Comparison of ENCODE assay signal across 25 cellular contexts in genomic region chr6:36200998-36201596, GRCh38. TPM values are rescaled to one million over a fixed set of nuclear protein-coding genes. Genes with fewer than 3 reads are reported as not detected.
DNase-seq lines count a peak whose midpoint lies in the region; ATAC-seq, FAIRE-seq and TF ChIP-seq lines count a peak whose summit lies in the region.
"Had no signal": no experiment of that assay in that cellular context is flagged by ENCODE, and none has a peak within 500 bp of the region (broad histone marks: within the 10 kb centered on the region; RNA-seq: fewer than 3 reads in every experiment).

No MANE protein-coding gene starts in this region.

- H3K36me3 Mint-ChIP-seq in IgD-negative memory B cell = no peaks in the 10 kb centered on the region
- peaks cover 22% of the 10 kb centered on the region for H3K36me3 Mint-ChIP-seq in effector memory CD8-positive, alpha-beta T cell (ENCODE audit: insufficient read depth)

- no peaks in the 10 kb centered on the region; the same call in 1 of the 2 replicates for H4K20me1 ChIP-seq in HepG2 (ENCODE audit: insufficient read depth, low read length)

- H3K4me2 ChIP-seq in HepG2 (ENCODE audit: low read depth, low read length) = no peak overlapping the region
- H3K4me2 ChIP-seq: smooth muscle cell had no signal

- TF ChIP-seq CTCF in HepG2 (CRISPR knock-in tag; IDR thresholded peaks at IDR 0.05) (no peak), right lobe of liver (IDR thresholded peaks at IDR 0.05) (no peak)

- H3K27me3 ChIP-seq in HepG2 (ENCODE audit: control insufficient read depth in 1 of 2, insufficient read depth in 2 of 2, low read length in 2 of 2) (no peaks in the 10 kb centered on the region), right lobe of liver (no peaks in the 10 kb centered on the region)
- H3K27me3 ChIP-seq: ascending aorta, dorsolateral prefrontal cortex, ovary, testis, uterus had no signal

- no peak for TF ChIP-seq POLR2A in HepG2 (IDR thresholded peaks at IDR 0.05; ENCODE audit: insufficient read depth in 1 of 2, low read depth in 2 of 2, low read length in 2 of 2)
- TF ChIP-seq POLR2A in right lobe of liver (IDR thresholded peaks at IDR 0.05) = no peak

- WGBS in HepG2 (ENCODE audit: low lambda C conversion rate) = 97% methylated on average over 13 of the region's 15 CpGs
- WGBS in right lobe of liver (ENCODE audit: insufficient coverage, low coverage, low lambda C conversion rate, missing lambda C conversion rate) = 98% methylated on average over 5 of the region's 15 CpGs

- DNase-seq in HepG2 (ENCODE audit: low spot score) (no peak), right lobe of liver (no peak), NCI-H1105 treated with DMSO at 0.1 percent for 48 hours (lab: John Stamatoyannopoulos, UW) (no peak), dermis blood vessel endothelial cell (no peak)
- DNase-seq in effector memory CD8-positive, alpha-beta T cell = no peak
- DNase-seq: activated B cell treated with CpG ODN at 0.5 μM for 24 hours; activated CD4-positive, alpha-beta T cell treated with anti-CD3 and anti-CD28 coated beads, Interleukin-2, amount 50 U/mL, for 48 hours; activated naive CD4-positive, alpha-beta T cell treated with Interleukin-2 at 50 U/mL for 16 hours; DMS53; mesendoderm; NCI-H1092 treated with DMSO at 0.1 percent for 48 hours; NCI-H1930; NCI-H526 treated with DMSO at 0.1 percent for 48 hours; ovary; retina; testis; uterus had no signal

- H3K27ac ChIP-seq in HepG2 (ENCODE audit: extremely low read length, insufficient read depth, low read length) (no peak overlapping the region), right lobe of liver (no peak overlapping the region)
- H3K27ac ChIP-seq: ascending aorta, HL-60, ovary, testis, uterus had no signal

- no peaks in the 10 kb centered on the region for H3K9me3 ChIP-seq in HepG2 (ENCODE audit: low read length)
- no peaks in the 10 kb centered on the region for H3K9me3 ChIP-seq in right lobe of liver
- H3K9me3 ChIP-seq: ascending aorta, ovary, testis, uterus had no signal

- peaks cover 13 to 44% (median 32%) of the 10 kb centered on the region in 3 donors for H3K4me1 Mint-ChIP-seq in IgD-negative memory B cell
- peaks cover 58 to 62% of the 10 kb centered on the region in 2 donors for H3K4me1 Mint-ChIP-seq in effector memory CD8-positive, alpha-beta T cell (ENCODE audit: low read depth in 2 of 2)

- no peak for TF ChIP-seq RAD21 in HepG2 (CRISPR knock-in tag; IDR thresholded peaks at IDR 0.05)

- intact Hi-C loops in HepG2 (cut with micrococcal nuclease; ENCODE audit: unreplicated experiment) (no loop called here), right lobe of liver (cut with DNase I) (no loop called here)

- ATAC-seq in HepG2 = no peak
- no peak for ATAC-seq in right lobe of liver
- ATAC-seq in effector memory CD8-positive, alpha-beta T cell (replicated peaks) = no peak
- no peak for ATAC-seq in HG02884 (IDR thresholded peaks at IDR 0.05; ENCODE audit: unreplicated experiment)
- ATAC-seq: stimulated activated effector memory CD8-positive, alpha-beta T cell treated with anti-CD3 and anti-CD28 coated beads, Interleukin-12 subunit alpha, Interleukin-12 subunit beta, amount 100 ng/mL, for 72 hours had no signal

- H3K36me3 ChIP-seq in HepG2 (replicated peaks in 1 of 2; ENCODE audit: control insufficient read depth in 1 of 2, insufficient read depth in 2 of 2, low read length in 2 of 2) = peaks cover 33 to 66% of the 10 kb centered on the region in 2 experiments
- H3K36me3 ChIP-seq in right lobe of liver = peaks cover 0 to 36% (median 16%) of the 10 kb centered on the region in 4 donors
- H3K36me3 ChIP-seq: ovary, uterus had no signal

- no peak overlapping the region for H3K9ac ChIP-seq in HepG2 (ENCODE audit: insufficient read depth, low read depth, low read length)

- H2AFZ ChIP-seq in HepG2 (ENCODE audit: low read length) = no peak overlapping the region

- CTCF ChIA-PET in HepG2 (lab: Yijun Ruan, JAX; ENCODE audit: low intra/inter-chr PET ratio, low total read pairs) = no interaction called here

- H3K4me1 ChIP-seq in HepG2 (ENCODE audit: insufficient read depth, low read length) = peaks cover 20% of the 10 kb centered on the region
- H3K4me1 ChIP-seq in right lobe of liver = peaks cover 0 to 6% (median 0%) of the 10 kb centered on the region in 4 donors

- H3K4me3 ChIP-seq in HepG2 (replicated peaks in 1 of 3; ENCODE audit: insufficient read depth in 1 of 3, low read depth in 2 of 3, low read length in 3 of 3) (no peak overlapping the region), right lobe of liver (no peak overlapping the region)
- H3K4me3 ChIP-seq: ascending aorta, dorsolateral prefrontal cortex, ovary, smooth muscle cell, testis, uterus had no signal

- no peak overlapping the region for H3K4me3 Mint-ChIP-seq in IgD-negative memory B cell
- H3K4me3 Mint-ChIP-seq in effector memory CD8-positive, alpha-beta T cell = peak overlapping the region; percentile 52 to 64
- H3K4me3 Mint-ChIP-seq: activated B cell treated with CpG ODN at 0.5 μM for 24 hours; stimulated activated effector memory CD8-positive, alpha-beta T cell treated with anti-CD3 and anti-CD28 coated beads, Interleukin-12 subunit alpha, Interleukin-12 subunit beta, amount 100 ng/mL, for 72 hours had no signal

- TF ChIP-seq EP300 in HepG2 (IDR thresholded peaks at IDR 0.05; ENCODE audit: low read depth in 2 of 2, low read length in 2 of 2) (no peak), HepG2 (CRISPR knock-in tag; IDR thresholded peaks at IDR 0.05; ENCODE audit: borderline replicate concordance) (no peak)

- peak overlapping the region in 2 of 3 donors; percentile 41 to 87 for H3K27ac Mint-ChIP-seq in IgD-negative memory B cell
- H3K27ac Mint-ChIP-seq in effector memory CD8-positive, alpha-beta T cell = no peak overlapping the region
- H3K27ac Mint-ChIP-seq: activated B cell treated with CpG ODN at 0.5 μM for 24 hours; stimulated activated effector memory CD8-positive, alpha-beta T cell treated with anti-CD3 and anti-CD28 coated beads, Interleukin-12 subunit alpha, Interleukin-12 subunit beta, amount 100 ng/mL, for 72 hours had no signal

- H3K79me2 ChIP-seq in HepG2 (ENCODE audit: insufficient read depth, low read length) = peaks cover 57% of the 10 kb centered on the region

- H3K27me3 Mint-ChIP-seq in IgD-negative memory B cell = no peaks in the 10 kb centered on the region
- no peaks in the 10 kb centered on the region for H3K27me3 Mint-ChIP-seq in effector memory CD8-positive, alpha-beta T cell
- H3K27me3 Mint-ChIP-seq: activated B cell treated with CpG ODN at 0.5 μM for 24 hours had no signal

- BruUV-seq in HepG2 (replicated peaks; lab: Mats Ljungman, UMichigan) = no TSS peak

- POLR2A ChIA-PET in HepG2 (lab: Yijun Ruan, JAX) = no interaction called here

- H3K9me3 Mint-ChIP-seq in IgD-negative memory B cell = peaks cover 0 to 2% (median 0%) of the 10 kb centered on the region in 3 donors
- H3K9me3 Mint-ChIP-seq in effector memory CD8-positive, alpha-beta T cell = no peaks in the 10 kb centered on the region
- H3K9me3 Mint-ChIP-seq: activated B cell treated with CpG ODN at 0.5 μM for 24 hours; stimulated activated effector memory CD8-positive, alpha-beta T cell treated with anti-CD3 and anti-CD28 coated beads, Interleukin-12 subunit alpha, Interleukin-12 subunit beta, amount 100 ng/mL, for 72 hours had no signal

- no peak for FAIRE-seq in HepG2 (lab: Jason Lieb, UNC)
- FAIRE-seq: GM18507 had no signal

- in situ Hi-C loops in HepG2 (cut with HindIII; ENCODE audit: extremely low pct_ligation_motif_present, low pct_unique_long_range_greater_than_20kb) = no loop called here

TF ChIP-seq in HepG2, 621 proteins besides CTCF, POLR2A, EP300 and RAD21 (continues in another document):
- TF ChIP-seq, protein P1, sequence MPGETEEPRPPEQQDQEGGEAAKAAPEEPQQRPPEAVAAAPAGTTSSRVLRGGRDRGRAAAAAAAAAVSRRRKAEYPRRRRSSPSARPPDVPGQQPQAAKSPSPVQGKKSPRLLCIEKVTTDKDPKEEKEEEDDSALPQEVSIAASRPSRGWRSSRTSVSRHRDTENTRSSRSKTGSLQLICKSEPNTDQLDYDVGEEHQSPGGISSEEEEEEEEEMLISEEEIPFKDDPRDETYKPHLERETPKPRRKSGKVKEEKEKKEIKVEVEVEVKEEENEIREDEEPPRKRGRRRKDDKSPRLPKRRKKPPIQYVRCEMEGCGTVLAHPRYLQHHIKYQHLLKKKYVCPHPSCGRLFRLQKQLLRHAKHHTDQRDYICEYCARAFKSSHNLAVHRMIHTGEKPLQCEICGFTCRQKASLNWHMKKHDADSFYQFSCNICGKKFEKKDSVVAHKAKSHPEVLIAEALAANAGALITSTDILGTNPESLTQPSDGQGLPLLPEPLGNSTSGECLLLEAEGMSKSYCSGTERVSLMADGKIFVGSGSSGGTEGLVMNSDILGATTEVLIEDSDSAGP (CRISPR knock-in tag; IDR thresholded peaks at IDR 0.05; ENCODE audit: borderline replicate concordance) = 0 out of 2 replicates have a peak, but pooled peaks have one; percentile 30

RNA-seq across cellular contexts. Expression of gene BRPF3, which starts 4.6 kb away (rescaled TPM):
- total RNA-seq in HepG2 (2016; rRNA removed; fragmentation: Illumina TruSeq; extraction: Trizol) (12.3 and 14.7 TPM in 2 replicates), right lobe of liver (10 to 100 TPM; 14.2 to 20.8 (median 18.6) TPM), dermis blood vessel endothelial cell (11.6 and 14.9 TPM in 2 replicates)
- 2.7 and 4.1 TPM in 2 replicates for total RNA-seq in HepG2 (2016; cell fraction: cytosol; rRNA removed; fragmentation: Illumina TruSeq; extraction: Trizol; ENCODE audit: low read depth)
- total RNA-seq in HepG2 (2016; cell fraction: insoluble cytoplasmic fraction; rRNA removed; fragmentation: Illumina TruSeq; extraction: Trizol) = 13.1 and 13.7 TPM in 2 replicates
- 13.7 and 14.6 TPM in 2 replicates for total RNA-seq in HepG2 (2016; cell fraction: membrane; rRNA removed; fragmentation: Illumina TruSeq; extraction: Trizol)
- 20.5 and 24.2 TPM in 2 replicates for total RNA-seq in HepG2 (2016; cell fraction: nucleus; rRNA removed; fragmentation: Illumina TruSeq; extraction: Trizol)
- polyA plus RNA-seq in HepG2 (2011; rRNA removed) (22.9 and 25.2 TPM in 2 replicates), IgD-negative memory B cell (8.9 TPM)
- polyA plus RNA-seq in HepG2 (2011; cell fraction: cytosol; rRNA removed) = 17.0 and 19.9 TPM in 2 replicates
- polyA plus RNA-seq in HepG2 (2011; cell fraction: nucleus; rRNA removed) = 34.9 and 37.6 TPM in 2 replicates
- 27.0 and 27.6 TPM in 2 replicates for polyA plus RNA-seq in HepG2 (2012)
- 3.5 and 4.2 TPM in 2 replicates for polyA plus RNA-seq in HepG2 (2016; cell fraction: cytosol; fragmentation: Illumina TruSeq; extraction: Trizol; ENCODE audit: low read depth)
- polyA plus RNA-seq in HepG2 (2016; cell fraction: insoluble cytoplasmic fraction; fragmentation: Illumina TruSeq; extraction: Trizol; ENCODE audit: low read depth) = 29.3 and 35.1 TPM in 2 replicates
- polyA plus RNA-seq in HepG2 (2016; cell fraction: membrane; fragmentation: Illumina TruSeq; extraction: Trizol; ENCODE audit: low read depth) = 18.5 and 19.9 TPM in 2 replicates
- polyA plus RNA-seq in HepG2 (2016; cell fraction: nucleus; fragmentation: Illumina TruSeq; extraction: Trizol; ENCODE audit: insufficient read depth, low read depth) = 41.3 and 46.6 TPM in 2 replicates
- polyA minus RNA-seq in HepG2 (2011; rRNA and poly(A)+ RNA removed; ENCODE audit: low replicate concordance) = 16.1 and 49.4 TPM in 2 replicates
- 10.9 and 14.6 TPM in 2 replicates for polyA minus RNA-seq in HepG2 (2011; cell fraction: cytosol; rRNA and poly(A)+ RNA removed)
- 61.0 and 69.4 TPM in 2 replicates for polyA minus RNA-seq in HepG2 (2011; cell fraction: nucleus; rRNA and poly(A)+ RNA removed)

Comparison
In these comparisons a context has a peak if more than half of its experiments do, and no peak if none do; other contexts are left out.
1. H3K27ac Mint-ChIP-seq: peak in IgD-negative memory B cell (2 of 3); none in effector memory CD8-positive, alpha-beta T cell (0 of 2).
2. H3K4me3 Mint-ChIP-seq: peak in effector memory CD8-positive, alpha-beta T cell (2 of 2); none in IgD-negative memory B cell (0 of 4).